8 cellular contexts compared by ENCODE assay signal in the genomic region with DNA sequence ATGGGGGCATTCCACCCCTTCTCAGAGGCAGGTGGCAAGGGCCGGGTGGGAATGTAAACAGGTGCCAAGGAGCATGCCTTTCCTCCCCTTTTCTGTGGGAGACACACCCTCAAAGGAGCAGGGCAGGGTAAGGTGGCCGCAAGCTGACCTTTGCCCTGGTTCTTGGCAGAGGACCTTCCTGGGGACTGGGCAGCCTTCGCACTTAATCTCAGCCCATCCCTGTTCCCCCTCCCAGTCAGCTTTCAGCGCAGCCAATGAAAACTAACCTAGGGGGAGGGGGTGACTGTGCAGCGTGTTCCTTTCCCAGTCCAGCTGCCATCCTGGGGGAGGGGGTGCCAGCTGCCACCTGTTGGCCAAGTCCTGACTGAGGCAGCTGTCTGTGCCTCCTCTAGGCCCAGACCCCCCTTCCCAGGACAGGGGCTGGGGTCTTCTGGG. TPM values are rescaled to one million over a fixed set of nuclear protein-coding genes. Genes with fewer than 3 reads are reported as not detected.
DNase-seq lines count a peak whose midpoint lies in the region; ATAC-seq and TF ChIP-seq lines count a peak whose summit lies in the region.

No MANE protein-coding gene starts in this region.

- intact Hi-C loops in left colon (cut with DNase I, micrococcal nuclease) (no loop called here), testis (cut with DNase I; ENCODE audit: low total_unique reads) (no loop called here)

- POLR2A ChIA-PET in AG04450 (lab: Yijun Ruan, JAX): interaction anchor here (1.2 to 6.6 kb wide), 3 partner anchors 20 to 205 kb away, joined by 3 to 93 read pairs (median 5); a partner anchor contains a TSS
- POLR2A ChIA-PET in activated naive CD8-positive, alpha-beta T cell treated with anti-CD3 and anti-CD28 coated beads, Interleukin-2, amount 10 ng/mL, durations not matched to agents 7 days and 5 days (lab: Charles Lee): interaction anchor here (1.6 to 13.1 kb wide), 2 partner anchors 19 to 26 kb away, joined by 12 to 266 read pairs; a partner anchor contains a TSS

- H3K27me3 ChIP-seq in AG04450 (ENCODE audit: control insufficient read depth, insufficient read depth, low read length) (no peaks in the 10 kb centered on the region), HUES64 (ENCODE audit: insufficient read depth, low read length) (no peaks in the 10 kb centered on the region), thoracic aorta (replicated peaks; ENCODE audit: insufficient read depth) (no peaks in the 10 kb centered on the region), testis (no peaks in the 10 kb centered on the region)

- H3K4me3 ChIP-seq in AG04450 (ENCODE audit: low read depth, low read length) (peak overlapping the region; percentile 88), HUES64 (ENCODE audit: low read length) (peak overlapping the region; percentile 87), thoracic aorta (no peak overlapping the region), testis (no peak overlapping the region)

- DNase-seq in AG04450 (ENCODE audit: low read depth, low spot score) (no peak), left colon (peak; percentile 80 to 93), thoracic aorta (ENCODE audit: low spot score) (no peak), testis (no peak)
- no peak for DNase-seq in activated naive CD8-positive, alpha-beta T cell treated with anti-CD3 and anti-CD28 coated beads, Interleukin-2, amount 10 ng/mL, durations not matched to agents 7 days and 5 days
- DNase-seq in activated CD8-positive, alpha-beta memory T cell treated with anti-CD3 and anti-CD28 coated beads, Interleukin-2, amount 50 U/mL, for 48 hours: no peak

- no peak for ATAC-seq in activated naive CD8-positive, alpha-beta T cell treated with anti-CD3 and anti-CD28 coated beads, Interleukin-2, amount 10 ng/mL, durations not matched to agents 7 days and 5 days (ENCODE audit: low read depth)
- ATAC-seq in left colon (peak; percentile 49), thoracic aorta (ENCODE audit: insufficient number of reproducible peaks, low FRiP score, low read depth) (no peak), GM19395 (IDR thresholded peaks at IDR 0.05; ENCODE audit: unreplicated experiment) (no peak)

- no peak for TF ChIP-seq CTCF in AG04450 (IDR thresholded peaks at IDR 0.05; ENCODE audit: low read depth, low read length)
- no peak for TF ChIP-seq CTCF in thoracic aorta (IDR thresholded peaks at IDR 0.05)
- no peak for TF ChIP-seq CTCF in testis (IDR thresholded peaks at IDR 0.05)

- H3K27ac Mint-ChIP-seq in activated naive CD8-positive, alpha-beta T cell treated with anti-CD3 and anti-CD28 coated beads, Interleukin-2, amount 10 ng/mL, durations not matched to agents 7 days and 5 days: peak overlapping the region; percentile 88

- H3K4me1 ChIP-seq in HUES64 (ENCODE audit: insufficient read depth, low read length) (peaks cover 14% of the 10 kb centered on the region; the same call in 1 of the 2 replicates), thoracic aorta (ENCODE audit: control insufficient read depth in 1 of 2, low read depth in 2 of 2) (peaks cover 23 to 50% of the 10 kb centered on the region in 2 donors), testis (peaks cover 36% of the 10 kb centered on the region)

- H3K36me3 ChIP-seq in HUES64 (ENCODE audit: insufficient read depth, low read length) (peaks cover 55% of the 10 kb centered on the region), thoracic aorta (peaks cover 6% of the 10 kb centered on the region), testis (ENCODE audit: low read depth, missing control alignments) (no peaks in the 10 kb centered on the region)

- no peaks in the 10 kb centered on the region for H3K9me3 Mint-ChIP-seq in activated naive CD8-positive, alpha-beta T cell treated with anti-CD3 and anti-CD28 coated beads, Interleukin-2, amount 10 ng/mL, durations not matched to agents 7 days and 5 days

- TF ChIP-seq POLR2A in testis (IDR thresholded peaks at IDR 0.05): no peak

- peak overlapping the region; percentile 44 for H3K4me3 Mint-ChIP-seq in activated naive CD8-positive, alpha-beta T cell treated with anti-CD3 and anti-CD28 coated beads, Interleukin-2, amount 10 ng/mL, durations not matched to agents 7 days and 5 days

- peaks cover 2% of the 10 kb centered on the region for H3K36me3 Mint-ChIP-seq in activated naive CD8-positive, alpha-beta T cell treated with anti-CD3 and anti-CD28 coated beads, Interleukin-2, amount 10 ng/mL, durations not matched to agents 7 days and 5 days

- no peaks in the 10 kb centered on the region; the same call in 1 of the 2 replicates for H3K9me3 ChIP-seq in AG04450 (ENCODE audit: control insufficient read depth, insufficient read depth, low read length)
- no peaks in the 10 kb centered on the region for H3K9me3 ChIP-seq in HUES64 (ENCODE audit: insufficient read depth, low read depth, low read length)
- no peaks in the 10 kb centered on the region for H3K9me3 ChIP-seq in thoracic aorta
- no peaks in the 10 kb centered on the region for H3K9me3 ChIP-seq in testis

- H3K4me1 Mint-ChIP-seq in activated naive CD8-positive, alpha-beta T cell treated with anti-CD3 and anti-CD28 coated beads, Interleukin-2, amount 10 ng/mL, durations not matched to agents 7 days and 5 days: peaks cover 24% of the 10 kb centered on the region

- peak overlapping the region; percentile 64 for H3K9ac ChIP-seq in HUES64 (ENCODE audit: low read depth, low read length)

- 72% methylated on average over 5 of the region's 5 CpGs for WGBS in HUES64
- WGBS in testis, 2 donors: 40 to 60% methylated on average over 4 to 5 of the region's 5 CpGs

- CTCF ChIA-PET in AG04450 (lab: Charles Lee): interaction anchor here (0.6 to 15.1 kb wide), 4 partner anchors 17 to 100 kb away, joined by 3 to 193 read pairs (median 6); a partner anchor contains a TSS

- H3K27ac ChIP-seq in AG04450 (ENCODE audit: low read depth, low read length): peak overlapping the region; percentile 31
- peak overlapping the region; percentile 100 for H3K27ac ChIP-seq in HUES64 (ENCODE audit: low read depth, low read length)
- H3K27ac ChIP-seq in thoracic aorta: peak overlapping the region; percentile 83 to 86
- H3K27ac ChIP-seq in testis: peak overlapping the region in 1 of 2 donors; percentile 65

- no peaks in the 10 kb centered on the region for H3K27me3 Mint-ChIP-seq in activated naive CD8-positive, alpha-beta T cell treated with anti-CD3 and anti-CD28 coated beads, Interleukin-2, amount 10 ng/mL, durations not matched to agents 7 days and 5 days

RNA-seq across cellular contexts. Expression of a gene that starts 2.8 kb away (rescaled TPM):
- polyA plus RNA-seq in AG04450 (2011; rRNA removed): 26.1 and 38.8 TPM in 2 replicates
- 106 and 134 TPM in 2 replicates for polyA minus RNA-seq in AG04450 (2011; rRNA and poly(A)+ RNA removed)
- 118 TPM for polyA plus RNA-seq in HUES64 (2013, experiment 1 of 2)
- 115 TPM for polyA plus RNA-seq in HUES64 (2013, experiment 2 of 2)
- total RNA-seq in activated naive CD8-positive, alpha-beta T cell treated with anti-CD3 and anti-CD28 coated beads, Interleukin-2, amount 10 ng/mL, durations not matched to agents 7 days and 5 days: 10 to 100 TPM; 48.1 to 55.3 TPM
- total RNA-seq in left colon: 100 to 1,000 TPM; 116 to 136 TPM
- total RNA-seq in thoracic aorta: 10 to 100 TPM in 1 of 2 donors, 1 to 10 TPM in 1; 9.9 to 22.4 TPM
- total RNA-seq in testis: 10 to 100 TPM; 35.3 to 47.2 TPM
- polyA plus RNA-seq in testis (ENCODE audit: insufficient read depth, low read depth, low replicate concordance): 33.1 TPM

RNA-seq across cellular contexts. Expression of a gene that starts 18.0 kb away (rescaled TPM):
- 2.5 and 3.0 TPM in 2 replicates for polyA plus RNA-seq in AG04450 (2011; rRNA removed)
- polyA minus RNA-seq in AG04450 (2011; rRNA and poly(A)+ RNA removed): 6.3 and 9.6 TPM in 2 replicates
- 10.3 TPM for polyA plus RNA-seq in HUES64 (2013, experiment 1 of 2)
- 8.4 TPM for polyA plus RNA-seq in HUES64 (2013, experiment 2 of 2)
- 1 to 10 TPM; 7.1 to 8.9 TPM for total RNA-seq in activated naive CD8-positive, alpha-beta T cell treated with anti-CD3 and anti-CD28 coated beads, Interleukin-2, amount 10 ng/mL, durations not matched to agents 7 days and 5 days
- 1 to 10 TPM; 5.6 to 5.7 TPM for total RNA-seq in left colon
- 1 to 10 TPM; 1.5 to 2.2 TPM for total RNA-seq in thoracic aorta
- total RNA-seq in testis: 10 to 100 TPM; 10.1 to 10.7 TPM
- 7.3 TPM for polyA plus RNA-seq in testis (ENCODE audit: insufficient read depth, low read depth, low replicate concordance)

RNA-seq across cellular contexts. Expression of a gene that starts 20.6 kb away (rescaled TPM):
- polyA plus RNA-seq in AG04450 (2011; rRNA removed): 11.8 and 13.1 TPM in 2 replicates
- 7.0 and 7.2 TPM in 2 replicates for polyA minus RNA-seq in AG04450 (2011; rRNA and poly(A)+ RNA removed)
- 32.9 TPM for polyA plus RNA-seq in HUES64 (2013, experiment 1 of 2)
- polyA plus RNA-seq in HUES64 (2013, experiment 2 of 2): 35.6 TPM
- 1 to 10 TPM; 1.6 to 2.2 TPM for total RNA-seq in activated naive CD8-positive, alpha-beta T cell treated with anti-CD3 and anti-CD28 coated beads, Interleukin-2, amount 10 ng/mL, durations not matched to agents 7 days and 5 days
- total RNA-seq in left colon: 10 to 100 TPM in 1 of 2 donors, 1 to 10 TPM in 1; 7.1 to 12.8 TPM
- 1 to 10 TPM in 1 of 2 donors, not detected in 1; 1.9 TPM for total RNA-seq in thoracic aorta
- 1 to 10 TPM; 4.2 to 8.6 TPM for total RNA-seq in testis
- polyA plus RNA-seq in testis (ENCODE audit: insufficient read depth, low read depth, low replicate concordance): 18.0 TPM

RNA-seq across cellular contexts. Expression of a gene that starts 26.8 kb away (rescaled TPM):
- polyA plus RNA-seq in AG04450 (2011; rRNA removed) (1,337 and 1,690 TPM in 2 replicates), testis (ENCODE audit: insufficient read depth, low read depth, low replicate concordance) (757 TPM)
- 749 and 1,050 TPM in 2 replicates for polyA minus RNA-seq in AG04450 (2011; rRNA and poly(A)+ RNA removed)
- 2,115 TPM for polyA plus RNA-seq in HUES64 (2013, experiment 1 of 2)
- 2,394 TPM for polyA plus RNA-seq in HUES64 (2013, experiment 2 of 2)
- total RNA-seq in activated naive CD8-positive, alpha-beta T cell treated with anti-CD3 and anti-CD28 coated beads, Interleukin-2, amount 10 ng/mL, durations not matched to agents 7 days and 5 days: 1,000 to 10,000 TPM; 2,286 to 2,290 TPM
- total RNA-seq in left colon (1,000 to 10,000 TPM; 1,131 to 1,234 TPM), thoracic aorta (100 to 1,000 TPM; 279 to 387 TPM), testis (100 to 1,000 TPM; 200 to 343 TPM)

RNA-seq across cellular contexts. Expression of a gene that starts 29.0 kb away (rescaled TPM):
- 389 and 428 TPM in 2 replicates for polyA plus RNA-seq in AG04450 (2011; rRNA removed)
- polyA minus RNA-seq in AG04450 (2011; rRNA and poly(A)+ RNA removed): 295 and 356 TPM in 2 replicates
- polyA plus RNA-seq in HUES64 (2013, experiment 1 of 2): 182 TPM
- 154 TPM for polyA plus RNA-seq in HUES64 (2013, experiment 2 of 2)
- total RNA-seq in activated naive CD8-positive, alpha-beta T cell treated with anti-CD3 and anti-CD28 coated beads, Interleukin-2, amount 10 ng/mL, durations not matched to agents 7 days and 5 days: 1 to 10 TPM; 7.3 to 8.2 TPM
- 10 to 100 TPM in 1 of 2 donors, 1 to 10 TPM in 1; 6.9 to 17.4 TPM for total RNA-seq in left colon
- total RNA-seq in thoracic aorta: 100 to 1,000 TPM; 288 to 381 TPM
- 10 to 100 TPM; 30.4 to 47.3 TPM for total RNA-seq in testis
- 42.1 TPM for polyA plus RNA-seq in testis (ENCODE audit: insufficient read depth, low read depth, low replicate concordance)

Comparison
In these comparisons a context has a peak if more than half of its experiments do, and no peak if none do; other contexts are left out.
1. DNase-seq: peak in left colon (2 of 2); none in AG04450 (single experiment), activated naive CD8-positive, alpha-beta T cell treated with anti-CD3 and anti-CD28 coated beads, Interleukin-2, amount 10 ng/mL, durations not matched to agents 7 days and 5 days (single experiment), thoracic aorta (single experiment), testis (single experiment) and activated CD8-positive, alpha-beta memory T cell treated with anti-CD3 and anti-CD28 coated beads, Interleukin-2, amount 50 U/mL, for 48 hours (single experiment).
2. H3K4me3 ChIP-seq: peak in AG04450 (single experiment) and HUES64 (single experiment); none in thoracic aorta (single experiment) and testis (0 of 2).